In the genomic region with DNA sequence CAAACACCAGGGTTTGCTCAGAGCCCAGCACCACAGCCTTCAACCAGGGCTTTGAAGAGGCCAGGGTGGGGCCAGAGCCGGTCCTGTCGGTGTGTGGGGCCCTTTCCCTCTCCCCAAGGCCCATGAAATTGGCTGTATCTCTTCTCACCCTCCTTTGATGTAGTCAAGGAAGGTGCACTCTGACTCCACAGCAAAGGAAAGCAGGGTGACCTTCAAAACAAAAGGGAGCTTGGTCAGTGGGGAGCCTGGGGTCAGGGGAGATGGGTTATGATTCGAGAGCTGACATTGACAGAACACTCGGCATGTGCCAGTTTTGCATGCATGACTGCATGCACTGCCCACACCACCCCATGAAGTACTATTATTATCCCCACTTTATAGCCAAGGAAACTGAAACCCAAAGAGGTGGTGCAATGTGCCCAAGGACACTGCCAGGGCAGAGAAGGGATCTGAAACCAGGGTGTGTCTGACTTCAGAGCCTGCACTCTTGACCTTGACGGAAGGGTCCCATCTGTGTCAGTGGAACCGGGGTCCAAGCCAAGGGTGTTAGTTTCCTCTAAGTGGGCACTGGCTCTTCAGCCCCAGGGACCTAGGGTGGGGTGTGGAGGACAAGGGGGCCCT, we compare ENCODE assay signal across 1 cellular context.
TF ChIP-seq lines count a peak whose summit lies in the region.

No MANE protein-coding gene starts in this region.

TF ChIP-seq in GM23338, 12 proteins besides CTCF, POLR2A, EP300 and RAD21 (continued from another document):
- TF ChIP-seq, protein P1, sequence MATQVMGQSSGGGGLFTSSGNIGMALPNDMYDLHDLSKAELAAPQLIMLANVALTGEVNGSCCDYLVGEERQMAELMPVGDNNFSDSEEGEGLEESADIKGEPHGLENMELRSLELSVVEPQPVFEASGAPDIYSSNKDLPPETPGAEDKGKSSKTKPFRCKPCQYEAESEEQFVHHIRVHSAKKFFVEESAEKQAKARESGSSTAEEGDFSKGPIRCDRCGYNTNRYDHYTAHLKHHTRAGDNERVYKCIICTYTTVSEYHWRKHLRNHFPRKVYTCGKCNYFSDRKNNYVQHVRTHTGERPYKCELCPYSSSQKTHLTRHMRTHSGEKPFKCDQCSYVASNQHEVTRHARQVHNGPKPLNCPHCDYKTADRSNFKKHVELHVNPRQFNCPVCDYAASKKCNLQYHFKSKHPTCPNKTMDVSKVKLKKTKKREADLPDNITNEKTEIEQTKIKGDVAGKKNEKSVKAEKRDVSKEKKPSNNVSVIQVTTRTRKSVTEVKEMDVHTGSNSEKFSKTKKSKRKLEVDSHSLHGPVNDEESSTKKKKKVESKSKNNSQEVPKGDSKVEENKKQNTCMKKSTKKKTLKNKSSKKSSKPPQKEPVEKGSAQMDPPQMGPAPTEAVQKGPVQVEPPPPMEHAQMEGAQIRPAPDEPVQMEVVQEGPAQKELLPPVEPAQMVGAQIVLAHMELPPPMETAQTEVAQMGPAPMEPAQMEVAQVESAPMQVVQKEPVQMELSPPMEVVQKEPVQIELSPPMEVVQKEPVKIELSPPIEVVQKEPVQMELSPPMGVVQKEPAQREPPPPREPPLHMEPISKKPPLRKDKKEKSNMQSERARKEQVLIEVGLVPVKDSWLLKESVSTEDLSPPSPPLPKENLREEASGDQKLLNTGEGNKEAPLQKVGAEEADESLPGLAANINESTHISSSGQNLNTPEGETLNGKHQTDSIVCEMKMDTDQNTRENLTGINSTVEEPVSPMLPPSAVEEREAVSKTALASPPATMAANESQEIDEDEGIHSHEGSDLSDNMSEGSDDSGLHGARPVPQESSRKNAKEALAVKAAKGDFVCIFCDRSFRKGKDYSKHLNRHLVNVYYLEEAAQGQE (IDR thresholded peaks at IDR 0.05; ENCODE audit: unreplicated experiment): no peak
- TF ChIP-seq POLR2AphosphoS5 (IDR thresholded peaks at IDR 0.05; ENCODE audit: low read depth) (no peak), JUNB (IDR thresholded peaks at IDR 0.05; ENCODE audit: unreplicated experiment) (no peak), EZH2 (IDR thresholded peaks at IDR 0.05; ENCODE audit: low read depth, unreplicated experiment) (no peak), EZH2phosphoT487 (IDR thresholded peaks at IDR 0.05; ENCODE audit: unreplicated experiment) (no peak), ZNF114 (CRISPR knock-in tag; IDR thresholded peaks at IDR 0.05) (no peak), CREB1 (CRISPR knock-in tag; IDR thresholded peaks at IDR 0.05; ENCODE audit: low read depth) (no peak)
